In genomic region chr6:1839315-1839714, GRCh38 we compare ENCODE assay signal across 15 cellular contexts.
DNase-seq lines count a peak whose midpoint lies in the region; ATAC-seq and TF ChIP-seq lines count a peak whose summit lies in the region.
"Had no signal": no experiment of that assay in that cellular context is flagged by ENCODE, and none has a peak within 500 bp of the region (broad histone marks: within the 10 kb centered on the region; RNA-seq: fewer than 3 reads in every experiment).

No MANE protein-coding gene starts in this region.

- no peaks in the 10 kb centered on the region for H3K36me3 Mint-ChIP-seq in progenitor cell of endocrine pancreas (ENCODE audit: insufficient read depth)
- H3K36me3 Mint-ChIP-seq in activated CD4-positive, alpha-beta T cell treated with anti-CD3 and anti-CD28 coated beads, Interleukin-2, amount 10 ng/mL, durations not matched to agents 24 days and 14 days (ENCODE audit: low read depth), result no peaks in the 10 kb centered on the region
- H3K36me3 Mint-ChIP-seq: CD4-positive, alpha-beta memory T cell had no signal

- peaks cover 10% of the 10 kb centered on the region for H3K4me1 Mint-ChIP-seq in progenitor cell of endocrine pancreas (ENCODE audit: low read depth)
- H3K4me1 Mint-ChIP-seq in activated CD4-positive, alpha-beta T cell treated with anti-CD3 and anti-CD28 coated beads, Interleukin-2, amount 10 ng/mL, durations not matched to agents 24 days and 14 days, result no peaks in the 10 kb centered on the region
- H3K4me1 Mint-ChIP-seq: CD4-positive, alpha-beta memory T cell had no signal

- no peak overlapping the region for H3K27ac ChIP-seq in SK-N-MC
- H3K27ac ChIP-seq: HL-60 had no signal

- H3K4me3 ChIP-seq in SK-N-MC, result 0 out of 2 replicates have a peak overlapping the region, but pooled peaks have one; percentile 8
- H3K4me3 ChIP-seq: K562 had no signal

- no peaks in the 10 kb centered on the region for H3K9me3 ChIP-seq in SK-N-MC (ENCODE audit: low read depth, low read length)

- no peak overlapping the region for H3K4me3 Mint-ChIP-seq in progenitor cell of endocrine pancreas (ENCODE audit: low read depth)
- H3K4me3 Mint-ChIP-seq in activated CD4-positive, alpha-beta T cell treated with anti-CD3 and anti-CD28 coated beads, Interleukin-2, amount 10 ng/mL, durations not matched to agents 24 days and 14 days, result no peak overlapping the region
- H3K4me3 Mint-ChIP-seq: CD4-positive, alpha-beta memory T cell had no signal

- DNase-seq in NCI-H146 (lab: John Stamatoyannopoulos, UW) (peak; percentile 16), NCI-H146 treated with DMSO at 0.1 percent for 48 hours (lab: John Stamatoyannopoulos, UW; ENCODE audit: unreplicated experiment) (no peak), NCI-H2081 treated with DMSO at 0.1 percent for 48 hours (lab: John Stamatoyannopoulos, UW) (peak; percentile 17), SK-N-MC (ENCODE audit: low read depth, low spot score) (no peak), progenitor cell of endocrine pancreas (ENCODE audit: low spot score, unreplicated experiment) (no peak), UCSD-AML1 (lab: John Stamatoyannopoulos, UW; ENCODE audit: unreplicated experiment) (no peak)
- DNase-seq in activated CD4-positive, alpha-beta T cell treated with anti-CD3 and anti-CD28 coated beads, Interleukin-2, amount 10 ng/mL, durations not matched to agents 24 days and 14 days, result no peak
- DNase-seq: 8988T; CD4-positive, alpha-beta memory T cell; NCI-H1694; NCI-H446 treated with DMSO at 0.1 percent for 48 hours had no signal

- intact Hi-C loops in activated CD4-positive, alpha-beta T cell treated with anti-CD3 and anti-CD28 coated beads, Interleukin-2, amount 10 ng/mL, durations not matched to agents 24 days and 14 days (cut with micrococcal nuclease), result no loop called here

- no peak for TF ChIP-seq CTCF in progenitor cell of endocrine pancreas (IDR thresholded peaks at IDR 0.05; ENCODE audit: unreplicated experiment)

- H3K27me3 Mint-ChIP-seq in progenitor cell of endocrine pancreas, result peaks cover 26% of the 10 kb centered on the region
- no peaks in the 10 kb centered on the region for H3K27me3 Mint-ChIP-seq in activated CD4-positive, alpha-beta T cell treated with anti-CD3 and anti-CD28 coated beads, Interleukin-2, amount 10 ng/mL, durations not matched to agents 24 days and 14 days
- H3K27me3 Mint-ChIP-seq: CD4-positive, alpha-beta memory T cell had no signal

- no peaks in the 10 kb centered on the region for H3K9me3 Mint-ChIP-seq in progenitor cell of endocrine pancreas (ENCODE audit: low read depth)
- H3K9me3 Mint-ChIP-seq in activated CD4-positive, alpha-beta T cell treated with anti-CD3 and anti-CD28 coated beads, Interleukin-2, amount 10 ng/mL, durations not matched to agents 24 days and 14 days, result no peaks in the 10 kb centered on the region
- H3K9me3 Mint-ChIP-seq: CD4-positive, alpha-beta memory T cell had no signal

- no peaks in the 10 kb centered on the region for H3K36me3 ChIP-seq in SK-N-MC (ENCODE audit: insufficient read depth, low read length)

- H3K9ac ChIP-seq in SK-N-MC (ENCODE audit: insufficient read length), result no peak overlapping the region

- ATAC-seq in GM21360 (IDR thresholded peaks at IDR 0.05; ENCODE audit: unreplicated experiment), result no peak
- ATAC-seq: K562, Panc1 had no signal

- peak overlapping the region; percentile 39 for H3K27ac Mint-ChIP-seq in progenitor cell of endocrine pancreas
- H3K27ac Mint-ChIP-seq in activated CD4-positive, alpha-beta T cell treated with anti-CD3 and anti-CD28 coated beads, Interleukin-2, amount 10 ng/mL, durations not matched to agents 24 days and 14 days, result no peak overlapping the region
- H3K27ac Mint-ChIP-seq: CD4-positive, alpha-beta memory T cell had no signal

Comparison
In these comparisons a context has a peak if more than half of its experiments do, and no peak if none do; other contexts are left out.
1. DNase-seq: peak in NCI-H146 (single experiment) and NCI-H2081 treated with DMSO at 0.1 percent for 48 hours (single experiment); none in NCI-H146 treated with DMSO at 0.1 percent for 48 hours (single experiment), SK-N-MC (single experiment), progenitor cell of endocrine pancreas (single experiment), UCSD-AML1 (single experiment) and activated CD4-positive, alpha-beta T cell treated with anti-CD3 and anti-CD28 coated beads, Interleukin-2, amount 10 ng/mL, durations not matched to agents 24 days and 14 days (single experiment).